16 cellular contexts compared by ENCODE assay signal in genomic region chr5:122906768-122907167, GRCh38.
DNase-seq lines count a peak whose midpoint lies in the region; ATAC-seq and TF ChIP-seq lines count a peak whose summit lies in the region.
"Had no signal": no experiment of that assay in that cellular context is flagged by ENCODE, and none has a peak within 500 bp of the region (broad histone marks: within the 10 kb centered on the region; RNA-seq: fewer than 3 reads in every experiment).

No MANE protein-coding gene starts in this region.

- H3K27me3 ChIP-seq in left ventricle myocardium inferior (ENCODE audit: low read depth) = no peaks in the 10 kb centered on the region
- no peaks in the 10 kb centered on the region for H3K27me3 ChIP-seq in aorta (ENCODE audit: control insufficient read depth in 1 of 2, insufficient read depth in 2 of 2, low read length in 1 of 2)

- H3K4me3 ChIP-seq in left ventricle myocardium inferior (no peak overlapping the region), aorta (ENCODE audit: low read length in 2 of 2) (no peak overlapping the region)
- H3K4me3 ChIP-seq: GM23338, skin epidermis had no signal

- intact Hi-C loops in Right ventricle myocardium superior (cut with DNase I) = no loop called here
- intact Hi-C loops in left ventricle myocardium inferior (cut with micrococcal nuclease) = no loop called here
- intact Hi-C loops in aorta (cut with DNase I) = loop anchor here (5.0 kb wide), 1 partner anchor 181 kb away; the partner anchor contains the start of gene PRDM6 (in 2 of the 2)

- H3K27ac ChIP-seq in left ventricle myocardium inferior (replicated peaks) = no peak overlapping the region
- peak overlapping the region in 1 of 2 donors; percentile 35 for H3K27ac ChIP-seq in aorta (ENCODE audit: low read depth in 1 of 2, low read length in 2 of 2)
- H3K27ac ChIP-seq: skin epidermis had no signal

- no peak for DNase-seq in Right ventricle myocardium superior
- DNase-seq in left ventricle myocardium inferior = no peak
- DNase-seq in astrocyte of the hippocampus (ENCODE audit: low read depth, low spot score) = peak; percentile 87
- peak; percentile 35 for DNase-seq in hepatic stellate cell (ENCODE audit: low spot score)
- DNase-seq in aorta = peak; percentile 70 to 86
- no peak for DNase-seq in cerebellar nuclear complex (lab: John Stamatoyannopoulos, UW)
- DNase-seq: activated CD8-positive, alpha-beta memory T cell treated with anti-CD3 and anti-CD28 coated beads for 24 hours; activated gamma-delta T cell treated with Interleukin-2 at 50 U/mL for 16 hours; central memory CD4-positive, alpha-beta T cell; hippocampal formation; Kasumi-1; NK-92 treated with Interleukin-12 subunit alpha and Interleukin-12 subunit beta, amount 100 ng/mL, for 24 hours had no signal

- H3K9me3 ChIP-seq in left ventricle myocardium inferior (replicated peaks) = no peaks in the 10 kb centered on the region
- no peaks in the 10 kb centered on the region for H3K9me3 ChIP-seq in aorta (ENCODE audit: control insufficient read depth, low read length)

- no peak for TF ChIP-seq CTCF in left ventricle myocardium inferior (IDR thresholded peaks at IDR 0.05; ENCODE audit: borderline replicate concordance)

- TF ChIP-seq POLR2A in GM18505 (IDR thresholded peaks at IDR 0.05; ENCODE audit: borderline replicate concordance, extremely low read depth, insufficient read depth, insufficient read length) = no peak

- no peaks in the 10 kb centered on the region for H3K36me3 ChIP-seq in left ventricle myocardium inferior
- H3K36me3 ChIP-seq in aorta (ENCODE audit: control insufficient read depth in 1 of 2, insufficient read depth in 2 of 2, low read length in 1 of 2) = no peaks in the 10 kb centered on the region

- ATAC-seq in Right ventricle myocardium superior (ENCODE audit: poor library complexity) (peak; percentile 29), aorta (ENCODE audit: low FRiP score) (peak; percentile 66), GM18505 (IDR thresholded peaks at IDR 0.05; ENCODE audit: unreplicated experiment) (no peak)
- no peak for ATAC-seq in activated CD4-positive, CD25-positive, alpha-beta regulatory T cell treated with anti-CD3 and anti-CD28 coated beads, Interleukin-2, amount 50 U/mL, for 24 hours

- WGBS in aorta, 2 donors = 0 to 7% methylated on average over 4 of the region's 4 CpGs

- peaks cover 23% of the 10 kb centered on the region for H3K4me1 ChIP-seq in left ventricle myocardium inferior
- peaks cover 2 to 4% of the 10 kb centered on the region in 2 donors for H3K4me1 ChIP-seq in aorta (ENCODE audit: control insufficient read depth in 1 of 2, insufficient read depth in 2 of 2, low read length in 2 of 2)

Comparison
In these comparisons a context has a peak if more than half of its experiments do, and no peak if none do; other contexts are left out.
1. ATAC-seq: peak in Right ventricle myocardium superior (single experiment) and aorta (single experiment); none in activated CD4-positive, CD25-positive, alpha-beta regulatory T cell treated with anti-CD3 and anti-CD28 coated beads, Interleukin-2, amount 50 U/mL, for 24 hours (0 of 2) and GM18505 (single experiment).
2. DNase-seq: peak in astrocyte of the hippocampus (single experiment), hepatic stellate cell (single experiment) and aorta (2 of 2); none in Right ventricle myocardium superior (single experiment), left ventricle myocardium inferior (single experiment) and cerebellar nuclear complex (0 of 2).
3. intact Hi-C loops: an anchor here in aorta (5.0 kb wide); none called in Right ventricle myocardium superior and left ventricle myocardium inferior.